In genomic region chr2:158095912-158096311, GRCh38 we compare ENCODE assay signal across 25 cellular contexts. TPM values are rescaled to one million over a fixed set of nuclear protein-coding genes. Genes with fewer than 3 reads are reported as not detected.
DNase-seq lines count a peak whose midpoint lies in the region; ATAC-seq and TF ChIP-seq lines count a peak whose summit lies in the region.
"Had no signal": no experiment of that assay in that cellular context is flagged by ENCODE, and none has a peak within 500 bp of the region (broad histone marks: within the 10 kb centered on the region; RNA-seq: fewer than 3 reads in every experiment).

No MANE protein-coding gene starts in this region.

- TF ChIP-seq CTCF in C4-2B (conservative IDR thresholded peaks at IDR 0.05) (0 out of 2 replicates have a peak, but pooled peaks have one; percentile 8), PC-3 (conservative IDR thresholded peaks at IDR 0.05; ENCODE audit: low read depth, low read length) (0 out of 2 replicates have a peak, but pooled peaks have one; percentile 10), hepatocyte (IDR thresholded peaks at IDR 0.05; ENCODE audit: poor library complexity) (no peak)

- H2AFZ ChIP-seq in PC-3 (ENCODE audit: low read length) (no peak overlapping the region), hepatocyte (no peak overlapping the region), mesenchymal stem cell (ENCODE audit: low read depth, low read length) (no peak overlapping the region)

- H4K20me1 ChIP-seq in PC-3 (ENCODE audit: low read length) (no peaks in the 10 kb centered on the region), hepatocyte (ENCODE audit: insufficient read depth, poor library complexity, severe bottlenecking) (no peaks in the 10 kb centered on the region)
- H4K20me1 ChIP-seq: BLaER1 treated with 17β-estradiol and CSF1 and Interleukin-3, amounts not matched to agents 10 nM and 100 nM had no signal

- H3K36me3 ChIP-seq in PC-3 (ENCODE audit: low read depth, low read length) (no peaks in the 10 kb centered on the region), hepatocyte (replicated peaks; ENCODE audit: insufficient read depth, low read depth) (no peaks in the 10 kb centered on the region), mesenchymal stem cell (ENCODE audit: control insufficient read depth in 1 of 2, insufficient read depth in 2 of 2, low read depth in 1 of 2, low read length in 2 of 2) (no peaks in the 10 kb centered on the region)
- H3K36me3 ChIP-seq: BLaER1 treated with 17β-estradiol and CSF1 and Interleukin-3, amounts not matched to agents 10 nM and 100 nM; HAP-1; MG63 had no signal

- H3K9me3 ChIP-seq in PC-3 (ENCODE audit: low read length): no peaks in the 10 kb centered on the region
- H3K9me3 ChIP-seq in hepatocyte (ENCODE audit: low read depth): no peaks in the 10 kb centered on the region
- no peaks in the 10 kb centered on the region for H3K9me3 ChIP-seq in mesenchymal stem cell (ENCODE audit: control insufficient read depth, low read length)
- H3K9me3 ChIP-seq: BLaER1 treated with 17β-estradiol and CSF1 and Interleukin-3, amounts not matched to agents 10 nM and 100 nM; HAP-1; MG63 had no signal

- H3K4me1 ChIP-seq in PC-3 (ENCODE audit: insufficient read depth, low read length) (0 out of 2 replicates have a peak, but pooled peaks cover 5% of the 10 kb centered on the region), hepatocyte (ENCODE audit: insufficient read depth) (peaks cover 7% of the 10 kb centered on the region), mesenchymal stem cell (ENCODE audit: control insufficient read depth, insufficient read depth, low read depth, low read length) (peaks cover 2% of the 10 kb centered on the region)
- H3K4me1 ChIP-seq: BLaER1 treated with 17β-estradiol and CSF1 and Interleukin-3, amounts not matched to agents 10 nM and 100 nM; HAP-1 had no signal

- H3K4me2 ChIP-seq in PC-3 (ENCODE audit: low read length): no peak overlapping the region
- H3K4me2 ChIP-seq in hepatocyte: no peak overlapping the region
- no peak overlapping the region for H3K4me2 ChIP-seq in mesenchymal stem cell (ENCODE audit: low read length, poor library complexity, severe bottlenecking)
- H3K4me2 ChIP-seq: BLaER1 treated with 17β-estradiol and CSF1 and Interleukin-3, amounts not matched to agents 10 nM and 100 nM had no signal

- DNase-seq in PC-3 (no peak), hepatocyte (ENCODE audit: low spot score) (no peak), mesenchymal stem cell (no peak), Right ventricle myocardium superior (no peak)
- DNase-seq: 8988T; CD8-positive, alpha-beta T cell; EL; GF-D8; Kasumi-1; MG63; NCI-H1048; NCI-H1436 treated with DMSO at 0.1 percent for 48 hours; NCI-H1930; NCI-H510A; NCI-H748 treated with DMSO at 0.1 percent for 48 hours; SIG-M5; T-cell had no signal

- H2BK12ac ChIP-seq in mesenchymal stem cell (ENCODE audit: low read length in 2 of 2): no peak overlapping the region

- H2BK15ac ChIP-seq in mesenchymal stem cell (ENCODE audit: low read depth, poor library complexity, severe bottlenecking): no peak overlapping the region

- H3K4ac ChIP-seq in mesenchymal stem cell (ENCODE audit: low read depth in 1 of 2, low read length in 2 of 2): no peak overlapping the region

- no peaks in the 10 kb centered on the region for H3F3A ChIP-seq in PC-3 (ENCODE audit: low read length, unreplicated experiment)

- H4K91ac ChIP-seq in mesenchymal stem cell (ENCODE audit: low read length): no peak overlapping the region

- POLR2A ChIA-PET in PC-3 (lab: Charles Lee; ENCODE audit: unreplicated experiment): no interaction called here

- H2BK5ac ChIP-seq in mesenchymal stem cell (ENCODE audit: low read depth, low read length, poor library complexity, severe bottlenecking): peak overlapping the region; percentile 46

- H3K4me3 ChIP-seq in PC-3 (ENCODE audit: low read length): no peak overlapping the region
- H3K4me3 ChIP-seq in hepatocyte: no peak overlapping the region
- H3K4me3 ChIP-seq in mesenchymal stem cell (ENCODE audit: insufficient read depth in 1 of 2, low read depth in 1 of 2, low read length in 2 of 2): no peak overlapping the region
- H3K4me3 ChIP-seq: BLaER1 treated with 17β-estradiol and CSF1 and Interleukin-3, amounts not matched to agents 10 nM and 100 nM; HAP-1; MG63 had no signal

- H4K8ac ChIP-seq in mesenchymal stem cell (ENCODE audit: low read length): no peak overlapping the region

- H2BK120ac ChIP-seq in mesenchymal stem cell (ENCODE audit: low read depth, low read length): no peak overlapping the region

- CTCF ChIA-PET in PC-3 (lab: Charles Lee): no interaction called here

- no peaks in the 10 kb centered on the region for H3K79me1 ChIP-seq in mesenchymal stem cell (replicated peaks; ENCODE audit: low read length, poor library complexity, severe bottlenecking)

- H3K14ac ChIP-seq in mesenchymal stem cell (ENCODE audit: low read length in 2 of 2): no peak overlapping the region

- no peak overlapping the region for H3K23ac ChIP-seq in mesenchymal stem cell (ENCODE audit: low read length in 2 of 2)

- H2AK5ac ChIP-seq in mesenchymal stem cell (ENCODE audit: low read length, severe bottlenecking): peak overlapping the region; percentile 89

- 86% methylated on average over 4 of the region's 4 CpGs for WGBS in hepatocyte (ENCODE audit: low lambda C conversion rate, missing lambda C conversion rate)
- 94% methylated on average over 4 of the region's 4 CpGs for WGBS in mesenchymal stem cell

- H3K9me2 ChIP-seq in PC-3 (replicated peaks; ENCODE audit: low read length) (no peaks in the 10 kb centered on the region), hepatocyte (replicated peaks; ENCODE audit: insufficient read depth) (no peaks in the 10 kb centered on the region)

- H3K79me2 ChIP-seq in PC-3 (ENCODE audit: low read length) (no peaks in the 10 kb centered on the region), hepatocyte (no peaks in the 10 kb centered on the region)

- H3K27ac ChIP-seq in C4-2B (no peak overlapping the region), PC-3 (ENCODE audit: low read length) (no peak overlapping the region), hepatocyte (peak overlapping the region; percentile 85), mesenchymal stem cell (ENCODE audit: low read length, poor library complexity, severe bottlenecking) (no peak overlapping the region)
- H3K27ac ChIP-seq: BLaER1 treated with 17β-estradiol and CSF1 and Interleukin-3, amounts not matched to agents 10 nM and 100 nM; RWPE1 had no signal

- H3K18ac ChIP-seq in mesenchymal stem cell (ENCODE audit: low read depth in 1 of 2, low read length in 2 of 2): no peak overlapping the region

- no peak overlapping the region for H3K9ac ChIP-seq in PC-3 (ENCODE audit: low read length)
- no peak overlapping the region for H3K9ac ChIP-seq in mesenchymal stem cell (ENCODE audit: low read length)
- H3K9ac ChIP-seq: BLaER1 treated with 17β-estradiol and CSF1 and Interleukin-3, amounts not matched to agents 10 nM and 100 nM had no signal

- no peaks in the 10 kb centered on the region for H3K27me3 ChIP-seq in PC-3 (ENCODE audit: low read length)
- no peaks in the 10 kb centered on the region for H3K27me3 ChIP-seq in hepatocyte
- H3K27me3 ChIP-seq in mesenchymal stem cell (ENCODE audit: control insufficient read depth in 1 of 2, insufficient read depth in 1 of 2, low read length in 2 of 2): no peaks in the 10 kb centered on the region
- H3K27me3 ChIP-seq: BLaER1 treated with 17β-estradiol and CSF1 and Interleukin-3, amounts not matched to agents 10 nM and 100 nM; MG63 had no signal

- intact Hi-C loops in PC-3 (cut with micrococcal nuclease): no loop called here
- intact Hi-C loops in Right ventricle myocardium superior (cut with DNase I): no loop called here

- no TSS peak for BruUV-seq in PC-3 (replicated peaks; lab: Mats Ljungman, UMichigan)

- no peak for ATAC-seq in PC-3
- ATAC-seq in GM19467 (IDR thresholded peaks at IDR 0.05; ENCODE audit: unreplicated experiment): no peak
- no peak for ATAC-seq in GM18907 (IDR thresholded peaks at IDR 0.05; ENCODE audit: unreplicated experiment)
- no peak for ATAC-seq in Right ventricle myocardium superior (ENCODE audit: poor library complexity)
- ATAC-seq: CD8-positive, alpha-beta T cell; SK-N-SH treated with all-trans-retinoic acid at 6 μM for 48 hours; T-cell had no signal

RNA-seq across cellular contexts. Expression of gene UPP2, which starts 5.8 kb away (rescaled TPM):
- total RNA-seq in PC-3 (2014; rRNA removed) (not detected in 2 replicates), hepatocyte (0.52 and 0.70 TPM in 2 replicates), Right ventricle myocardium superior (not detected)
- not detected in 2 replicates for polyA plus RNA-seq in hepatocyte
- not detected for polyA plus RNA-seq in mesenchymal stem cell (2013, experiment 1 of 2)
- not detected for polyA plus RNA-seq in mesenchymal stem cell (2013, experiment 2 of 2)
- total RNA-seq: CD8-positive, alpha-beta T cell; HT1080; T-cell had no signal
